12 cellular contexts compared by ENCODE assay signal in the genomic region with DNA sequence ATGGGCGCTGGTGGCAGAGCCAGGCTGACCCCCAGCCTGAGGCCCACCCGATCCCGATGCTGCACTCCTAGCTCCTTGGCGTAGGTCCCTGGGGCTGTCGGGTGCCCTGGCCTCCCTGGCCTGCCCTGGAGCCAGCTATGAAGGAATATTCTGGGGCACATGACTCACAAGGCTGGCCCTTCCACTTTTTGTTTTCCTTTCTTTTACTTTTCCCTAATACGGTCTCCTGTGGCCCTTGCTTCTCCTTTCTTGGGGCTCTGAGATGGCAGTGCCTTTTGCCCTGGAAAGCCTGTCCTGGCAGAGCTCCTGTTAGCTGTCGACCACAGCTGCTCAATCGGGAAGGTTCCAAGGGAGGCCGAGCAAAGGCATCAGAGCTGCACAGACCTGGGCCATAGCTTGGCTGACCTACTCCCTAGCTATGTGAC. TPM values are rescaled to one million over a fixed set of nuclear protein-coding genes. Genes with fewer than 3 reads are reported as not detected.
A peak's percentile ranks its signal among the peaks of the same experiment; 100 is the strongest.
DNase-seq lines count a peak whose midpoint lies in the region; ATAC-seq and TF ChIP-seq lines count a peak whose summit lies in the region.
"Had no signal": no experiment of that assay in that cellular context is flagged by ENCODE, and none has a peak within 500 bp of the region (broad histone marks: within the 10 kb centered on the region; RNA-seq: fewer than 3 reads in every experiment).

No MANE protein-coding gene starts in this region.

- H3K27me3 Mint-ChIP-seq in GM23338 (ENCODE audit: insufficient read depth, low read depth, poor library complexity): peaks cover 19% of the 10 kb centered on the region

- peaks cover 71% of the 10 kb centered on the region for H3K4me1 ChIP-seq in GM23338 (ENCODE audit: insufficient read depth)
- H3K4me1 ChIP-seq in subcutaneous abdominal adipose tissue (ENCODE audit: control insufficient read depth in 5 of 5, insufficient read depth in 5 of 5, low read length in 5 of 5): peaks cover 8 to 66% (median 58%) of the 10 kb centered on the region in 5 donors

- H3K36me3 ChIP-seq in GM23338 (ENCODE audit: insufficient read depth) (no peaks in the 10 kb centered on the region), subcutaneous abdominal adipose tissue (ENCODE audit: control insufficient read depth in 5 of 5, insufficient read depth in 5 of 5, low read length in 5 of 5) (no peaks in the 10 kb centered on the region)

- H3K4me2 ChIP-seq in GM23338: no peak overlapping the region

- H3K4me3 ChIP-seq in GM23338: no peak overlapping the region
- peak overlapping the region in 3 of 5 donors; percentile 19 to 46 (median 27) for H3K4me3 ChIP-seq in subcutaneous abdominal adipose tissue (ENCODE audit: low read depth in 1 of 5, low read length in 5 of 5)

- H3K9me3 Mint-ChIP-seq in GM23338: no peaks in the 10 kb centered on the region
- H3K9me3 Mint-ChIP-seq: activated naive CD8-positive, alpha-beta T cell treated with anti-CD3 and anti-CD28 coated beads, Interleukin-2, amount 10 ng/mL, durations not matched to agents 7 days and 5 days; stimulated activated effector memory CD8-positive, alpha-beta T cell treated with anti-CD3 and anti-CD28 coated beads, Interleukin-12 subunit alpha, Interleukin-12 subunit beta, amount 100 ng/mL, for 72 hours had no signal

- ATAC-seq in GM23338 (no peak), left lobe of liver (peak; percentile 19), HG03025 (IDR thresholded peaks at IDR 0.05; ENCODE audit: low FRiP score, unreplicated experiment) (no peak)
- ATAC-seq: stimulated activated effector memory CD8-positive, alpha-beta T cell treated with anti-CD3 and anti-CD28 coated beads, Interleukin-12 subunit alpha, Interleukin-12 subunit beta, amount 100 ng/mL, for 72 hours had no signal

- H3K79me2 ChIP-seq in GM23338 (replicated peaks; ENCODE audit: insufficient read depth): peaks cover 100% of the 10 kb centered on the region

- TF ChIP-seq CTCF in GM23338 (conservative IDR thresholded peaks at IDR 0.05; ENCODE audit: low read depth in 2 of 2): no peak

- H3K9me2 ChIP-seq in GM23338 (ENCODE audit: insufficient read depth): no peaks in the 10 kb centered on the region

- no peaks in the 10 kb centered on the region for H3K9me3 ChIP-seq in subcutaneous abdominal adipose tissue (ENCODE audit: control insufficient read depth in 5 of 5, low read length in 5 of 5)

- DNase-seq in GM23338 (ENCODE audit: low spot score): no peak
- DNase-seq in caudate nucleus (lab: John Stamatoyannopoulos, UW): peak in 3 of 61 donors; percentile 25 to 68 (median 68)
- peak; percentile 62 for DNase-seq in left lobe of liver (ENCODE audit: low spot score)
- no peak for DNase-seq in stimulated activated CD4-positive, alpha-beta T cell treated with anti-CD3 and anti-CD28 coated beads, Interleukin-4, amount 100 ng/mL, for 24 hours
- no peak for DNase-seq in HEK293T (ENCODE audit: extremely low spot score)
- no peak for DNase-seq in SW 1271 (lab: John Stamatoyannopoulos, UW)
- DNase-seq: activated naive CD8-positive, alpha-beta T cell treated with anti-CD3 and anti-CD28 coated beads, Interleukin-2, amount 10 ng/mL, durations not matched to agents 7 days and 5 days; DMS79 treated with DMSO at 0.1 percent for 48 hours had no signal

- peak overlapping the region; percentile 23 to 71 (median 49) for H3K9ac ChIP-seq in subcutaneous abdominal adipose tissue (ENCODE audit: low read length in 5 of 5)

- H2AFZ ChIP-seq in GM23338: no peak overlapping the region

- POLR2A ChIA-PET in HEK293T (lab: Yijun Ruan, JAX): no interaction called here

- CTCF ChIA-PET in HEK293T (lab: Yijun Ruan, JAX): no interaction called here

- no peak overlapping the region; the same call in 2 of the 3 replicates for H3K4me3 Mint-ChIP-seq in GM23338
- H3K4me3 Mint-ChIP-seq: activated naive CD8-positive, alpha-beta T cell treated with anti-CD3 and anti-CD28 coated beads, Interleukin-2, amount 10 ng/mL, durations not matched to agents 7 days and 5 days; stimulated activated effector memory CD8-positive, alpha-beta T cell treated with anti-CD3 and anti-CD28 coated beads, Interleukin-12 subunit alpha, Interleukin-12 subunit beta, amount 100 ng/mL, for 72 hours had no signal

- peak overlapping the region; percentile 63; the same call in 1 of the 2 replicates for H3K27ac ChIP-seq in GM23338 (ENCODE audit: low read depth)
- peak overlapping the region; percentile 68 for H3K27ac ChIP-seq in caudate nucleus (ENCODE audit: low read depth, low read length)
- peak overlapping the region; percentile 91 for H3K27ac ChIP-seq in subcutaneous abdominal adipose tissue (ENCODE audit: low read depth, low read length)

- H3F3A ChIP-seq in GM23338 (replicated peaks; ENCODE audit: low read depth): peaks cover 12% of the 10 kb centered on the region

- H3K36me3 Mint-ChIP-seq in GM23338 (ENCODE audit: low read depth): 0 out of 3 replicates have a peak, but pooled peaks cover 2% of the 10 kb centered on the region
- H3K36me3 Mint-ChIP-seq: activated naive CD8-positive, alpha-beta T cell treated with anti-CD3 and anti-CD28 coated beads, Interleukin-2, amount 10 ng/mL, durations not matched to agents 7 days and 5 days; stimulated activated effector memory CD8-positive, alpha-beta T cell treated with anti-CD3 and anti-CD28 coated beads, Interleukin-12 subunit alpha, Interleukin-12 subunit beta, amount 100 ng/mL, for 72 hours had no signal

- H3K27me3 ChIP-seq in GM23338 (ENCODE audit: insufficient read depth) (no peaks in the 10 kb centered on the region), subcutaneous abdominal adipose tissue (ENCODE audit: control insufficient read depth in 5 of 5, insufficient read depth in 4 of 5, low read length in 5 of 5) (no peaks in the 10 kb centered on the region)

- peak overlapping the region; percentile 89; the same call in 1 of the 2 replicates for H3K27ac Mint-ChIP-seq in GM23338
- H3K27ac Mint-ChIP-seq: activated naive CD8-positive, alpha-beta T cell treated with anti-CD3 and anti-CD28 coated beads, Interleukin-2, amount 10 ng/mL, durations not matched to agents 7 days and 5 days; progenitor cell of endocrine pancreas; stimulated activated effector memory CD8-positive, alpha-beta T cell treated with anti-CD3 and anti-CD28 coated beads, Interleukin-12 subunit alpha, Interleukin-12 subunit beta, amount 100 ng/mL, for 72 hours had no signal

- H4K20me1 ChIP-seq in GM23338 (replicated peaks; ENCODE audit: insufficient read depth): no peaks in the 10 kb centered on the region; the same call in 1 of the 2 replicates

- H3K4me1 Mint-ChIP-seq in GM23338: peaks cover 86% of the 10 kb centered on the region
- H3K4me1 Mint-ChIP-seq: activated naive CD8-positive, alpha-beta T cell treated with anti-CD3 and anti-CD28 coated beads, Interleukin-2, amount 10 ng/mL, durations not matched to agents 7 days and 5 days; stimulated activated effector memory CD8-positive, alpha-beta T cell treated with anti-CD3 and anti-CD28 coated beads, Interleukin-12 subunit alpha, Interleukin-12 subunit beta, amount 100 ng/mL, for 72 hours had no signal

TF ChIP-seq in GM23338, 12 proteins besides CTCF, POLR2A, EP300 and RAD21 (continues in another document):
- TF ChIP-seq ZNF331 (CRISPR knock-in tag; IDR thresholded peaks at IDR 0.05; ENCODE audit: low read depth) (no peak), NANOG (IDR thresholded peaks at IDR 0.05; ENCODE audit: borderline replicate concordance) (no peak), STAT1 (IDR thresholded peaks at IDR 0.05; ENCODE audit: unreplicated experiment) (no peak)
- TF ChIP-seq, protein P1, sequence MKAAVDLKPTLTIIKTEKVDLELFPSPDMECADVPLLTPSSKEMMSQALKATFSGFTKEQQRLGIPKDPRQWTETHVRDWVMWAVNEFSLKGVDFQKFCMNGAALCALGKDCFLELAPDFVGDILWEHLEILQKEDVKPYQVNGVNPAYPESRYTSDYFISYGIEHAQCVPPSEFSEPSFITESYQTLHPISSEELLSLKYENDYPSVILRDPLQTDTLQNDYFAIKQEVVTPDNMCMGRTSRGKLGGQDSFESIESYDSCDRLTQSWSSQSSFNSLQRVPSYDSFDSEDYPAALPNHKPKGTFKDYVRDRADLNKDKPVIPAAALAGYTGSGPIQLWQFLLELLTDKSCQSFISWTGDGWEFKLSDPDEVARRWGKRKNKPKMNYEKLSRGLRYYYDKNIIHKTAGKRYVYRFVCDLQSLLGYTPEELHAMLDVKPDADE (IDR thresholded peaks at IDR 0.05): no peak

TF ChIP-seq in HEK293T, 16 proteins besides CTCF, POLR2A, EP300 and RAD21:
- TF ChIP-seq ZNF384 (IDR thresholded peaks at IDR 0.05) (no peak), FOXA1 (IDR thresholded peaks at IDR 0.05) (no peak), FOXM1 (IDR thresholded peaks at IDR 0.05; ENCODE audit: borderline replicate concordance) (no peak), HDGF (IDR thresholded peaks at IDR 0.05; ENCODE audit: borderline replicate concordance) (no peak), SUZ12 (IDR thresholded peaks at IDR 0.05) (no peak), FOXK2 (IDR thresholded peaks at IDR 0.05) (no peak), CTBP1 (IDR thresholded peaks at IDR 0.05; ENCODE audit: borderline replicate concordance) (no peak), LEF1 (IDR thresholded peaks at IDR 0.05; ENCODE audit: borderline replicate concordance) (no peak), TARDBP (IDR thresholded peaks at IDR 0.05) (no peak), ARNT (IDR thresholded peaks at IDR 0.05) (no peak)
- TF ChIP-seq, protein P2, sequence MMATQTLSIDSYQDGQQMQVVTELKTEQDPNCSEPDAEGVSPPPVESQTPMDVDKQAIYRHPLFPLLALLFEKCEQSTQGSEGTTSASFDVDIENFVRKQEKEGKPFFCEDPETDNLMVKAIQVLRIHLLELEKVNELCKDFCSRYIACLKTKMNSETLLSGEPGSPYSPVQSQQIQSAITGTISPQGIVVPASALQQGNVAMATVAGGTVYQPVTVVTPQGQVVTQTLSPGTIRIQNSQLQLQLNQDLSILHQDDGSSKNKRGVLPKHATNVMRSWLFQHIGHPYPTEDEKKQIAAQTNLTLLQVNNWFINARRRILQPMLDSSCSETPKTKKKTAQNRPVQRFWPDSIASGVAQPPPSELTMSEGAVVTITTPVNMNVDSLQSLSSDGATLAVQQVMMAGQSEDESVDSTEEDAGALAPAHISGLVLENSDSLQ (IDR thresholded peaks at IDR 0.05): no peak

RNA-seq across cellular contexts. Expression of a gene that starts 22.1 kb away (rescaled TPM):
- 37.9 and 46.8 TPM in 2 replicates for total RNA-seq in GM23338 (2014; rRNA removed; shearing (Covaris generic))
- 12.1 and 13.4 TPM in 2 replicates for polyA plus RNA-seq in GM23338 (2016; fragmentation: Nextera tagmentation; extraction: Ambion mirVana)
- 126 TPM for total RNA-seq in left lobe of liver
